15 cellular contexts compared by ENCODE assay signal in genomic region chr2:28645553-28645952, GRCh38.
DNase-seq lines count a peak whose midpoint lies in the region; ATAC-seq and TF ChIP-seq lines count a peak whose summit lies in the region.
"Had no signal": no experiment of that assay in that cellular context is flagged by ENCODE, and none has a peak within 500 bp of the region (broad histone marks: within the 10 kb centered on the region; RNA-seq: fewer than 3 reads in every experiment).

No MANE protein-coding gene starts in this region.

- H3K4me3 Mint-ChIP-seq in chondrocyte (ENCODE audit: unreplicated experiment) (no peak overlapping the region), neural progenitor cell (no peak overlapping the region)
- H3K4me3 Mint-ChIP-seq in activated T-helper 17 cell treated with anti-CD3 and anti-CD28 coated beads, Interleukin-2, amount 50 U/mL, for 72 hours = no peak overlapping the region

- H3K36me3 ChIP-seq in neural progenitor cell (no peaks in the 10 kb centered on the region), transverse colon (no peaks in the 10 kb centered on the region)

- H3K27ac Mint-ChIP-seq in chondrocyte (ENCODE audit: unreplicated experiment) (peak overlapping the region; percentile 78), neural progenitor cell (peak overlapping the region; percentile 6)
- no peak overlapping the region for H3K27ac Mint-ChIP-seq in activated T-helper 17 cell treated with anti-CD3 and anti-CD28 coated beads, Interleukin-2, amount 50 U/mL, for 72 hours

- H3K4me2 ChIP-seq in neural progenitor cell = no peak overlapping the region

- H3K4me1 Mint-ChIP-seq in chondrocyte (ENCODE audit: low read depth) (peaks cover 65% of the 10 kb centered on the region), neural progenitor cell (peaks cover 55% of the 10 kb centered on the region)
- peaks cover 27% of the 10 kb centered on the region for H3K4me1 Mint-ChIP-seq in activated T-helper 17 cell treated with anti-CD3 and anti-CD28 coated beads, Interleukin-2, amount 50 U/mL, for 72 hours

- H3K4me3 ChIP-seq in neural progenitor cell (no peak overlapping the region), transverse colon (no peak overlapping the region)

- in situ Hi-C loops in transverse colon (cut with MboI; ENCODE audit: low pct_ligation_motif_present in 1 of 4, low pct_unique_long_range_greater_than_20kb in 1 of 4, low sequenced_read_pairs in 3 of 4) = no loop called here

- peaks cover 3% of the 10 kb centered on the region for H3K36me3 Mint-ChIP-seq in chondrocyte (ENCODE audit: low read depth)
- H3K36me3 Mint-ChIP-seq in neural progenitor cell = peaks cover 2% of the 10 kb centered on the region
- no peaks in the 10 kb centered on the region for H3K36me3 Mint-ChIP-seq in activated T-helper 17 cell treated with anti-CD3 and anti-CD28 coated beads, Interleukin-2, amount 50 U/mL, for 72 hours (ENCODE audit: low read depth)

- no peaks in the 10 kb centered on the region for H3K79me2 ChIP-seq in neural progenitor cell (ENCODE audit: low read depth)

- CTCF ChIA-PET in RWPE1 (lab: Yijun Ruan, JAX) (no interaction called here), HEK293T (lab: Yijun Ruan, JAX) (no interaction called here)

- H3K27me3 ChIP-seq in neural progenitor cell (no peaks in the 10 kb centered on the region), transverse colon (no peaks in the 10 kb centered on the region)

- peaks cover 22% of the 10 kb centered on the region for H3K4me1 ChIP-seq in neural progenitor cell
- H3K4me1 ChIP-seq in transverse colon = peaks cover 14 to 55% (median 17%) of the 10 kb centered on the region in 4 donors

- TF ChIP-seq EP300 in transverse colon (IDR thresholded peaks at IDR 0.05; ENCODE audit: low read depth) = no peak

- DNase-seq in RWPE1 (ENCODE audit: low spot score) (no peak), chondrocyte (ENCODE audit: low spot score) (no peak), neural progenitor cell (ENCODE audit: low spot score) (no peak), transverse colon (no peak), hippocampal formation (lab: John Stamatoyannopoulos, UW) (no peak), HEK293T (ENCODE audit: extremely low spot score) (no peak)
- DNase-seq: ACHN, AML-193, DMS79 treated with DMSO at 0.1 percent for 48 hours, KG1, NCI-H1694 treated with DMSO at 0.1 percent for 48 hours, NCI-H510A, NCI-H774 had no signal

- no peaks in the 10 kb centered on the region for H3K9me3 ChIP-seq in neural progenitor cell (ENCODE audit: low read depth)
- H3K9me3 ChIP-seq in transverse colon = no peaks in the 10 kb centered on the region

- no peaks in the 10 kb centered on the region for H4K20me1 ChIP-seq in neural progenitor cell (ENCODE audit: low read depth)

- no peak for TF ChIP-seq POLR2A in transverse colon (IDR thresholded peaks at IDR 0.05)

- H3K9ac ChIP-seq in neural progenitor cell = no peak overlapping the region

- H3F3A ChIP-seq in neural progenitor cell (ENCODE audit: low read depth) = no peaks in the 10 kb centered on the region

- H3K27ac ChIP-seq in RWPE1 (peak overlapping the region; percentile 25; the same call in 1 of the 2 replicates), neural progenitor cell (no peak overlapping the region), transverse colon (peak overlapping the region in 3 of 4 donors; percentile 54 to 81 (median 71))
- H3K27ac ChIP-seq: C4-2B had no signal

- no peak for TF ChIP-seq CTCF in RWPE1 (conservative IDR thresholded peaks at IDR 0.05; ENCODE audit: low read depth)
- TF ChIP-seq CTCF in chondrocyte (IDR thresholded peaks at IDR 0.05) = no peak
- no peak for TF ChIP-seq CTCF in neural progenitor cell (IDR thresholded peaks at IDR 0.05)
- no peak for TF ChIP-seq CTCF in transverse colon (IDR thresholded peaks at IDR 0.05)

- intact Hi-C loops in transverse colon (cut with DNase I; ENCODE audit: low total_unique reads) = no loop called here

- no peaks in the 10 kb centered on the region for H3K9me3 Mint-ChIP-seq in chondrocyte (ENCODE audit: low read depth)
- H3K9me3 Mint-ChIP-seq in neural progenitor cell = peaks cover 2% of the 10 kb centered on the region
- no peaks in the 10 kb centered on the region for H3K9me3 Mint-ChIP-seq in activated T-helper 17 cell treated with anti-CD3 and anti-CD28 coated beads, Interleukin-2, amount 50 U/mL, for 72 hours

- H2AFZ ChIP-seq in neural progenitor cell (replicated peaks) = no peak overlapping the region

- 76 to 83% methylated on average over 2 of the region's 2 CpGs for WGBS in transverse colon (ENCODE audit: low coverage in 1 of 2), 2 donors

- no peak for ATAC-seq in activated T-helper 17 cell treated with anti-CD3 and anti-CD28 coated beads, Interleukin-2, amount 50 U/mL, for 72 hours (replicated peaks)

- H3K27me3 Mint-ChIP-seq in chondrocyte (ENCODE audit: low read depth) = no peaks in the 10 kb centered on the region
- peaks cover 10% of the 10 kb centered on the region for H3K27me3 Mint-ChIP-seq in neural progenitor cell (ENCODE audit: insufficient read depth, low read depth)
- H3K27me3 Mint-ChIP-seq in activated T-helper 17 cell treated with anti-CD3 and anti-CD28 coated beads, Interleukin-2, amount 50 U/mL, for 72 hours = no peaks in the 10 kb centered on the region

- POLR2A ChIA-PET in RWPE1 (lab: Yijun Ruan, JAX; ENCODE audit: low non-redundant PET) (no interaction called here), HEK293T (lab: Yijun Ruan, JAX) (no interaction called here)

TF ChIP-seq in HEK293T, 16 proteins besides CTCF, POLR2A, EP300 and RAD21:
- TF ChIP-seq ARNT (IDR thresholded peaks at IDR 0.05) (no peak), LEF1 (IDR thresholded peaks at IDR 0.05; ENCODE audit: borderline replicate concordance) (no peak), PKNOX1 (IDR thresholded peaks at IDR 0.05) (no peak), FOXK2 (IDR thresholded peaks at IDR 0.05) (no peak), FOXA1 (IDR thresholded peaks at IDR 0.05) (no peak), NFRKB (IDR thresholded peaks at IDR 0.05) (no peak), FOXM1 (IDR thresholded peaks at IDR 0.05; ENCODE audit: borderline replicate concordance) (no peak), SP1 (IDR thresholded peaks at IDR 0.05) (no peak), TARDBP (IDR thresholded peaks at IDR 0.05) (no peak)
